8 cellular contexts compared by ENCODE assay signal in the genomic region with DNA sequence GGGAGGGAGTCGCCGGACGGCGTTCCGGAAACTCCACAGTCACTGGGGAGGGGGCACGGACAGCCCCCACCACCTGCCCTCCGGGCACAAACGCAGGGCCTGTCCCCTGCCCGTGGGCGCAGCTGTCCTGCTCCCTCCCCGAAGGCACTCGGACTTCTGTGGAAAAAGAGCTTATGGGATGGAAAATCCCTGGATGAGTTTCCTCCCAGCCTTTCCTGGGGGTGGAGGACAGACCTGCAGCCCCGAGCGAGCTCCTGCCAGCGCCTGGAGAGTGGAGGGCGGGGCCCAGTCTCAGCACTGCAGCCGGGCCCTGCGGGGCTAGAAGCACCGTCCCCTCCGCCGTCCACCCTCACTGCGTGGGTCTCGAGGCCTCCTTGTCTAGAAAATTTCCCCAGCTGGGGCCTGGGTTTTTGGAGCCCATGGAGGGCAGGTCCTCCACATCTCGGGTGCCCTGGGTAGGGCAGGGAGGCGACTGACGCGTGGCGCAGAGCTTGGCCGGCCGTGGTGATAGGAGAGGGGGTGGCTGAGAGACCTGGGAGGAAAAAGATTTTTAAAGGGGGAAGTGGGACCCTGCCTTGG. TPM values are rescaled to one million over a fixed set of nuclear protein-coding genes. Genes with fewer than 3 reads are reported as not detected.
DNase-seq lines count a peak whose midpoint lies in the region; ATAC-seq, FAIRE-seq and TF ChIP-seq lines count a peak whose summit lies in the region.

No MANE protein-coding gene starts in this region.

- H3K36me3 ChIP-seq in mucosa of rectum (ENCODE audit: control insufficient read depth in 2 of 2, insufficient read depth in 2 of 2, low read length in 2 of 2), result no peaks in the 10 kb centered on the region

- no peak for TF ChIP-seq POLR2A in erythroblast (IDR thresholded peaks at IDR 0.05; ENCODE audit: low read length)

- no peaks in the 10 kb centered on the region for H3K9me3 ChIP-seq in mucosa of rectum (ENCODE audit: control insufficient read depth in 2 of 2, low read length in 2 of 2)

- FAIRE-seq in endometrium (lab: Jason Lieb, UNC), result peak; percentile 63

- H3K27me3 ChIP-seq in mucosa of rectum (ENCODE audit: control insufficient read depth in 2 of 2, insufficient read depth in 2 of 2, low read length in 2 of 2), result peaks cover 27 to 32% of the 10 kb centered on the region in 2 donors

- peak; percentile 54 for DNase-seq in activated CD8-positive, alpha-beta memory T cell treated with anti-CD3 and anti-CD28 coated beads, Interleukin-2, amount 50 U/mL, for 48 hours
- no peak for DNase-seq in activated CD8-positive, alpha-beta memory T cell treated with anti-CD3 and anti-CD28 coated beads, Interleukin-2, amount 50 U/mL, for 4 hours
- DNase-seq in ureter (ENCODE audit: low spot score) (peak; percentile 69), erythroblast (lab: John Stamatoyannopoulos, UW) (no peak)
- DNase-seq in stimulated activated naive CD4-positive, alpha-beta T cell (lab: John Stamatoyannopoulos, UW), result no peak

- H3K27ac ChIP-seq in mucosa of rectum (ENCODE audit: low read depth in 2 of 2, low read length in 2 of 2), result peak overlapping the region; percentile 81 to 88

- H3K4me3 ChIP-seq in mucosa of rectum (ENCODE audit: low read length in 2 of 2), result no peak overlapping the region

- H3K9ac ChIP-seq in mucosa of rectum (ENCODE audit: low read depth in 1 of 2, low read length in 2 of 2), result peak overlapping the region in 1 of 2 donors; percentile 47

- peaks cover 14 to 25% of the 10 kb centered on the region in 2 donors for H3K4me1 ChIP-seq in mucosa of rectum (ENCODE audit: control insufficient read depth in 2 of 2, insufficient read depth in 2 of 2, low read length in 2 of 2)

- ATAC-seq in HG02885 (IDR thresholded peaks at IDR 0.05; ENCODE audit: poor library complexity, unreplicated experiment), result no peak

RNA-seq across cellular contexts. Expression of a gene that starts 6.5 kb away (rescaled TPM):
- total RNA-seq in ureter, result 289 TPM

Comparison
In these comparisons a context has a peak if more than half of its experiments do, and no peak if none do; other contexts are left out.
1. DNase-seq: peak in activated CD8-positive, alpha-beta memory T cell treated with anti-CD3 and anti-CD28 coated beads, Interleukin-2, amount 50 U/mL, for 48 hours (single experiment) and ureter (single experiment); none in activated CD8-positive, alpha-beta memory T cell treated with anti-CD3 and anti-CD28 coated beads, Interleukin-2, amount 50 U/mL, for 4 hours (single experiment), erythroblast (0 of 2) and stimulated activated naive CD4-positive, alpha-beta T cell (0 of 6).